ENCODE assay signal across 26 cellular contexts in the genomic region with DNA sequence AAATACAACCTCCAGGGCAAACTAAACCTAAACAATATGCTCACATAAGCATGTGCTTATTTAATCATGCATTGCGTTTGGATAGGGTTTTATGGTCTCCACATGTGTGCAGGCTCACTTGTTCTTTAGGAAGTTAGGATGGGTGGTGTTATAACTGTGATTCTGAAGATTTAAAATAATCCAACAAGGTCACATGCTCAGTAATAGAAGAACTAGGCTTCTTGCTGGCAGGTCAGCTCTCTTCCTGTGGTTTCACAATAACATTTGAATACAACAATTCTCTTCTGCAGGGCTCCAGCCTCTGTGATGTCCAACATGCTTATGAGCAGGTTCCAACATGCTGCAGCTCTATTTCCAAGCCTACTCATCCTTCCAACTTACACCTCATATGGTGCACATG.
DNase-seq lines count a peak whose midpoint lies in the region; ATAC-seq and TF ChIP-seq lines count a peak whose summit lies in the region.
"Had no signal": no experiment of that assay in that cellular context is flagged by ENCODE, and none has a peak within 500 bp of the region (broad histone marks: within the 10 kb centered on the region; RNA-seq: fewer than 3 reads in every experiment).

No MANE protein-coding gene starts in this region.

- H3K36me3 ChIP-seq in A673 (ENCODE audit: insufficient read depth, low read length, poor library complexity, severe bottlenecking), result no peaks in the 10 kb centered on the region
- H3K36me3 ChIP-seq: BLaER1 treated with 17β-estradiol and CSF1 and Interleukin-3, amounts not matched to agents 10 nM and 100 nM; neutrophil; thyroid gland had no signal

- no peak overlapping the region for H3K4me3 ChIP-seq in fibroblast of mammary gland (ENCODE audit: control insufficient read depth, low read depth, low read length)
- H3K4me3 ChIP-seq in A673 (ENCODE audit: low read depth, low read length, poor library complexity, severe bottlenecking), result no peak overlapping the region
- H3K4me3 ChIP-seq: BLaER1 treated with 17β-estradiol and CSF1 and Interleukin-3, amounts not matched to agents 10 nM and 100 nM; lung; thyroid gland had no signal

- H3K27ac Mint-ChIP-seq in MCF 10A (ENCODE audit: low read depth, unreplicated experiment) (peak overlapping the region; percentile 93), CD14-positive monocyte (no peak overlapping the region)
- H3K27ac Mint-ChIP-seq: dendritic cell treated with granulocyte-macrophage colony-stimulating factor and Interleukin-4, amounts not matched to agents 40 ng/mL and 50 ng/mL, for 4 days; T-helper 2 cell treated with Interferon-gamma antibody and Interleukin-4, amounts not matched to agents 5 μg/mL and 100 μg/mL, for 36 hours; WTC11 had no signal

- no peak overlapping the region for H3K27ac ChIP-seq in A673 (ENCODE audit: low read depth, low read length, poor library complexity, severe bottlenecking)
- H3K27ac ChIP-seq: BLaER1 treated with 17β-estradiol and CSF1 and Interleukin-3, amounts not matched to agents 10 nM and 100 nM; neutrophil; thyroid gland had no signal

- POLR2A ChIA-PET in MCF 10A (lab: Yijun Ruan, JAX) (interaction anchor here (0.6 to 3.5 kb wide), 24 partner anchors 9 to 320 kb away, joined by 3 to 40 read pairs (median 6); no protein-coding TSS in a partner anchor), A673 (lab: Charles Lee; ENCODE audit: low non-redundant PET) (no interaction called here)

- no peaks in the 10 kb centered on the region for H3K27me3 ChIP-seq in A673 (replicated peaks; ENCODE audit: insufficient read depth, low read depth, low read length, poor library complexity)
- H3K27me3 ChIP-seq: BLaER1 treated with 17β-estradiol and CSF1 and Interleukin-3, amounts not matched to agents 10 nM and 100 nM; neutrophil; thyroid gland had no signal

- BruUV-seq in MCF 10A (replicated peaks; lab: Mats Ljungman, UMichigan) (no TSS peak), A673 (replicated peaks; lab: Mats Ljungman, UMichigan) (no TSS peak)

- H3K9me3 ChIP-seq in A673 (ENCODE audit: low read depth, low read length, poor library complexity, severe bottlenecking), result no peaks in the 10 kb centered on the region
- H3K9me3 ChIP-seq: neutrophil, thyroid gland had no signal

- H3K9me3 Mint-ChIP-seq in MCF 10A (ENCODE audit: unreplicated experiment) (no peaks in the 10 kb centered on the region), CD14-positive monocyte (peaks cover 0 to 15% (median 7%) of the 10 kb centered on the region in 7 donors)
- H3K9me3 Mint-ChIP-seq: dendritic cell treated with granulocyte-macrophage colony-stimulating factor and Interleukin-4, amounts not matched to agents 40 ng/mL and 50 ng/mL, for 4 days; T-helper 2 cell treated with Interferon-gamma antibody and Interleukin-4, amounts not matched to agents 5 μg/mL and 100 μg/mL, for 36 hours had no signal

- CTCF ChIA-PET in MCF 10A (lab: Yijun Ruan, JAX) (interaction anchor here (0.7 to 2.5 kb wide), 4 partner anchors 8 to 234 kb away, joined by 3 to 14 read pairs (median 4); no protein-coding TSS in a partner anchor), A673 (lab: Charles Lee) (no interaction called here)

- ATAC-seq in sciatic nerve (peak; percentile 88), GM18861 (IDR thresholded peaks at IDR 0.05; ENCODE audit: unreplicated experiment) (no peak)
- ATAC-seq: SK-N-SH treated with all-trans-retinoic acid at 6 μM for 48 hours; stimulated activated naive CD8-positive, alpha-beta T cell treated with anti-CD3 and anti-CD28 coated beads, Interleukin-15, Interleukin-2, amounts not matched to agents 100 U/mL and 50 U/mL, for 24 hours; WTC11 had no signal

- no peaks in the 10 kb centered on the region for H3K36me3 Mint-ChIP-seq in MCF 10A (ENCODE audit: insufficient read depth, unreplicated experiment)
- no peaks in the 10 kb centered on the region for H3K36me3 Mint-ChIP-seq in CD14-positive monocyte

- intact Hi-C loops in MCF 10A (cut with micrococcal nuclease), result loop anchor here (5.0 kb wide), 1 partner anchor 49 kb away; no protein-coding TSS in a partner anchor
- intact Hi-C loops in sciatic nerve (cut with DNase I), result no loop called here
- intact Hi-C loops in A673 (cut with micrococcal nuclease; ENCODE audit: unreplicated experiment), result no loop called here
- intact Hi-C loops in CD14-positive monocyte (cut with micrococcal nuclease), result no loop called here

- TF ChIP-seq CTCF in MCF 10A (IDR thresholded peaks at IDR 0.05; ENCODE audit: unreplicated experiment) (no peak), fibroblast of mammary gland (conservative IDR thresholded peaks at IDR 0.05; ENCODE audit: control insufficient read depth, insufficient read depth, low read depth, low read length) (no peak), A673 (conservative IDR thresholded peaks at IDR 0.05; ENCODE audit: low read depth, low read length) (no peak), CD14-positive monocyte (IDR thresholded peaks at IDR 0.05) (no peak)

- no peaks in the 10 kb centered on the region for H3K27me3 Mint-ChIP-seq in MCF 10A (ENCODE audit: insufficient read depth, unreplicated experiment)
- peaks cover 0 to 1% (median 1%) of the 10 kb centered on the region in 3 donors for H3K27me3 Mint-ChIP-seq in CD14-positive monocyte (ENCODE audit: low read depth in 3 of 3)
- H3K27me3 Mint-ChIP-seq: dendritic cell treated with granulocyte-macrophage colony-stimulating factor and Interleukin-4, amounts not matched to agents 40 ng/mL and 50 ng/mL, for 4 days had no signal

- H3K4me3 Mint-ChIP-seq in MCF 10A (ENCODE audit: unreplicated experiment) (peak overlapping the region; percentile 43), CD14-positive monocyte (no peak overlapping the region)
- H3K4me3 Mint-ChIP-seq: dendritic cell treated with granulocyte-macrophage colony-stimulating factor and Interleukin-4, amounts not matched to agents 40 ng/mL and 50 ng/mL, for 4 days; T-helper 2 cell treated with Interferon-gamma antibody and Interleukin-4, amounts not matched to agents 5 μg/mL and 100 μg/mL, for 36 hours; WTC11 had no signal

- DNase-seq in GM03348 (ENCODE audit: low spot score) (peak; percentile 20), MCF 10A (ENCODE audit: unreplicated experiment) (peak; percentile 91), fibroblast of mammary gland (ENCODE audit: low read depth) (peak; percentile 28), sciatic nerve (ENCODE audit: low spot score) (no peak), NCI-H128 (lab: John Stamatoyannopoulos, UW; ENCODE audit: unreplicated experiment) (no peak), A673 (ENCODE audit: low spot score) (no peak), CD14-positive monocyte (ENCODE audit: low spot score) (no peak)
- DNase-seq: ACHN; activated CD4-positive, alpha-beta T cell treated with anti-CD3 and anti-CD28 coated beads, Interleukin-2, amount 50 U/mL, for 4 hours; activated effector memory CD4-positive, alpha-beta T cell treated with anti-CD3 and anti-CD28 coated beads, Interleukin-2, amount 50 U/mL, for 16 hours; Calu3; NCI-H1436; NCI-H524; RPMI8226; stimulated activated CD4-positive, alpha-beta T cell treated with anti-CD3 and anti-CD28 coated beads, Interleukin-12 subunit alpha, Interleukin-12 subunit beta, amount 100 ng/mL, for 4 hours; stimulated activated CD4-positive, alpha-beta T cell treated with anti-CD3 and anti-CD28 coated beads, Interleukin-4, amount 100 ng/mL, for 4 hours; stimulated activated naive CD8-positive, alpha-beta T cell treated with anti-CD3 and anti-CD28 coated beads, Interleukin-15, Interleukin-2, amounts not matched to agents 100 U/mL and 50 U/mL, for 24 hours; thyroid gland had no signal

- peaks cover 11% of the 10 kb centered on the region for H3K4me1 ChIP-seq in A673 (ENCODE audit: insufficient read depth, low read length, poor library complexity, severe bottlenecking)
- H3K4me1 ChIP-seq: thyroid gland had no signal

- H3K4me1 Mint-ChIP-seq in MCF 10A (ENCODE audit: insufficient read depth, unreplicated experiment) (peaks cover 24% of the 10 kb centered on the region), CD14-positive monocyte (peaks cover 8% of the 10 kb centered on the region)

Comparison
In these comparisons a context has a peak if more than half of its experiments do, and no peak if none do; other contexts are left out.
1. DNase-seq: peak in GM03348 (single experiment), MCF 10A (single experiment) and fibroblast of mammary gland (single experiment); none in sciatic nerve (single experiment), NCI-H128 (single experiment), A673 (single experiment) and CD14-positive monocyte (single experiment).